25 cellular contexts compared by ENCODE assay signal in the genomic region with DNA sequence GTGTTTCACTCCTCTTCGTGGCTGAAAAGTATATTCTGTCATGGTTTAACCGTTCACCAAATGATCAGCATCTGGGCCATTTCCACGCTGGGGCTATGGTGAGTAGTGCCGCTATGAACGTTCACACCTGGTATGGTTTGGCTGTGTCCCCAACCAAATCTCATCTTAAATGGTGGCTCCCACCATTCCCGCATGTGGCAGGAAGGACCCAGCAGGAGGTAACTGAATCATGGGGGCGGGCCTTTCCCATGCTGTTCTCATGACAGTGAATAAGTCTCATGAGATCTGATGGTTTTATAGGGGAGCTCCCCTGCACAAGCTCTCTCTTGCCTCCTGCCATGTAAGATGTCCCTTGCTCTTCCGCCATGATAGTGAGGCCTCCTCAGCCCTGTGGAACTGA. TPM values are rescaled to one million over a fixed set of nuclear protein-coding genes. Genes with fewer than 3 reads are reported as not detected.
"Had no signal": no experiment of that assay in that cellular context is flagged by ENCODE, and none has a peak within 500 bp of the region (broad histone marks: within the 10 kb centered on the region; RNA-seq: fewer than 3 reads in every experiment).

No MANE protein-coding gene starts in this region.

- H3K4me3 ChIP-seq: cardiac muscle cell, pancreas, prostate gland, vagina had no signal

- ATAC-seq: activated CD4-positive, alpha-beta T cell treated with anti-CD3 and anti-CD28 coated beads for 36 hours; activated CD8-positive, alpha-beta memory T cell treated with anti-CD3 and anti-CD28 coated beads, Interleukin-2, amount 10 ng/mL, durations not matched to agents 7 days and 5 days; activated CD8-positive, alpha-beta T cell treated with anti-CD3 and anti-CD28 coated beads, Interleukin-2, amount 10 ng/mL, durations not matched to agents 7 days and 5 days; activated naive CD8-positive, alpha-beta T cell treated with anti-CD3 and anti-CD28 coated beads, Interleukin-2, amount 50 U/mL, for 24 hours; naive thymus-derived CD4-positive, alpha-beta T cell; pancreas; sciatic nerve; stimulated activated memory B cell treated with anti-CD40 and anti-IgM and Interleukin-4, amounts not matched to agents 10 μg/mL and 1 μg/mL and 100 μg/mL, for 72 hours; stimulated activated naive CD8-positive, alpha-beta T cell treated with anti-CD3 and anti-CD28 coated beads, Interleukin-15, amount 100 ng/mL, for 72 hours had no signal

- H3K27me3 ChIP-seq: cardiac muscle cell, pancreas, vagina had no signal

- DNase-seq: activated CD4-positive, alpha-beta T cell treated with anti-CD3 and anti-CD28 coated beads for 36 hours; activated CD4-positive, CD25-positive, alpha-beta regulatory T cell; activated CD8-positive, alpha-beta memory T cell treated with anti-CD3 and anti-CD28 coated beads, Interleukin-2, amount 10 ng/mL, durations not matched to agents 7 days and 5 days; activated CD8-positive, alpha-beta T cell treated with anti-CD3 and anti-CD28 coated beads, Interleukin-2, amount 10 ng/mL, durations not matched to agents 7 days and 5 days; activated naive CD8-positive, alpha-beta T cell treated with anti-CD3 and anti-CD28 coated beads, Interleukin-2, amount 50 U/mL, for 24 hours; activated T-cell treated with anti-CD3 and anti-CD28 coated beads, Interleukin-2, amount 50 U/mL, for 48 hours; amygdala; cortex of kidney; foreskin fibroblast; head of caudate nucleus; hippocampal formation; naive thymus-derived CD4-positive, alpha-beta T cell; retina; small intestine; stimulated activated CD4-positive, alpha-beta T cell treated with anti-CD3 and anti-CD28 coated beads, Interleukin-4, amount 100 ng/mL, for 24 hours; stimulated activated naive CD8-positive, alpha-beta T cell treated with anti-CD3 and anti-CD28 coated beads, Interleukin-15, amount 100 ng/mL, for 72 hours; substantia nigra had no signal

- H3K4me1 ChIP-seq: pancreas, prostate gland had no signal

- H3K36me3 ChIP-seq: cardiac muscle cell, pancreas, prostate gland, vagina had no signal

- H3K9me3 ChIP-seq: pancreas, prostate gland, vagina had no signal

- H3K27ac ChIP-seq: cardiac muscle cell, pancreas, prostate gland, vagina had no signal

RNA-seq across cellular contexts. Expression of gene ZNF469, which starts 45.7 kb away (rescaled TPM):
- polyA plus RNA-seq: keratinocyte, neural cell had no signal
